Comparison of ENCODE assay signal across 1 cellular context in genomic region chr7:44735403-44736165, GRCh38.
TF ChIP-seq lines count a peak whose summit lies in the region.

No MANE protein-coding gene starts in this region.

TF ChIP-seq in K562, 482 proteins besides CTCF, POLR2A, EP300 and RAD21 (continued from another document):
- no peak for TF ChIP-seq ZNF407 (IDR thresholded peaks at IDR 0.05; ENCODE audit: low read depth)
- peak; percentile 43 for TF ChIP-seq RBM25 (IDR thresholded peaks at IDR 0.05; ENCODE audit: low read depth, low read length, severe bottlenecking)
